In the genomic region with DNA sequence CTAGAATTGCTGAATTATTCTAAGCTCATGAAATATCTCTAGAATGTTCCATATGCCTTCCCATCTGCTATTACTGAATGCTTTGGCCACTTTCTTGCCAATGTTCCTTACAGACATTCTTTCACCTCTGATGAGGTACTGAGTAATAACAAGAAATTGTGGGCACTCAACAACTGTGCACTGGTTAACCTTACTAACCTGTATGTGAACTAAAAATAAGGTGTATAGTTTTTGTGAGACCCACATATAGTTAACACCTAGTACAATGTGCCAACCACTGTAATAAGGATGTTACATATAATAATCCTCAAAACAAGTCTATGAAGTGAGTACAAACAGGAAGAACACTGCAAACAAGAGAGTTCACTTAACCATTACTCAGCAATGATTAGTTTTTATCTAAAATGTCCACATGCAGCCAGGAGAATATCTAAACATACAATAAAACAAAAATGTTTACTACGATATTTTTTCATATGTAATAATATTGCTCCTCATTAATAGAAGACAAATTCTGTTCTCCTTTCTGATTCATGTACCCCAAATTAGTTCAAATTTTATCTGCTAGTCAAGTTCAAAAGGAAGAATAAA, we compare ENCODE assay signal across 1 cellular context.
TF ChIP-seq lines count a peak whose summit lies in the region.

No MANE protein-coding gene starts in this region.

TF ChIP-seq in WTC11, 78 proteins besides CTCF, POLR2A, EP300 and RAD21 (continued from another document):
- TF ChIP-seq, protein P1, sequence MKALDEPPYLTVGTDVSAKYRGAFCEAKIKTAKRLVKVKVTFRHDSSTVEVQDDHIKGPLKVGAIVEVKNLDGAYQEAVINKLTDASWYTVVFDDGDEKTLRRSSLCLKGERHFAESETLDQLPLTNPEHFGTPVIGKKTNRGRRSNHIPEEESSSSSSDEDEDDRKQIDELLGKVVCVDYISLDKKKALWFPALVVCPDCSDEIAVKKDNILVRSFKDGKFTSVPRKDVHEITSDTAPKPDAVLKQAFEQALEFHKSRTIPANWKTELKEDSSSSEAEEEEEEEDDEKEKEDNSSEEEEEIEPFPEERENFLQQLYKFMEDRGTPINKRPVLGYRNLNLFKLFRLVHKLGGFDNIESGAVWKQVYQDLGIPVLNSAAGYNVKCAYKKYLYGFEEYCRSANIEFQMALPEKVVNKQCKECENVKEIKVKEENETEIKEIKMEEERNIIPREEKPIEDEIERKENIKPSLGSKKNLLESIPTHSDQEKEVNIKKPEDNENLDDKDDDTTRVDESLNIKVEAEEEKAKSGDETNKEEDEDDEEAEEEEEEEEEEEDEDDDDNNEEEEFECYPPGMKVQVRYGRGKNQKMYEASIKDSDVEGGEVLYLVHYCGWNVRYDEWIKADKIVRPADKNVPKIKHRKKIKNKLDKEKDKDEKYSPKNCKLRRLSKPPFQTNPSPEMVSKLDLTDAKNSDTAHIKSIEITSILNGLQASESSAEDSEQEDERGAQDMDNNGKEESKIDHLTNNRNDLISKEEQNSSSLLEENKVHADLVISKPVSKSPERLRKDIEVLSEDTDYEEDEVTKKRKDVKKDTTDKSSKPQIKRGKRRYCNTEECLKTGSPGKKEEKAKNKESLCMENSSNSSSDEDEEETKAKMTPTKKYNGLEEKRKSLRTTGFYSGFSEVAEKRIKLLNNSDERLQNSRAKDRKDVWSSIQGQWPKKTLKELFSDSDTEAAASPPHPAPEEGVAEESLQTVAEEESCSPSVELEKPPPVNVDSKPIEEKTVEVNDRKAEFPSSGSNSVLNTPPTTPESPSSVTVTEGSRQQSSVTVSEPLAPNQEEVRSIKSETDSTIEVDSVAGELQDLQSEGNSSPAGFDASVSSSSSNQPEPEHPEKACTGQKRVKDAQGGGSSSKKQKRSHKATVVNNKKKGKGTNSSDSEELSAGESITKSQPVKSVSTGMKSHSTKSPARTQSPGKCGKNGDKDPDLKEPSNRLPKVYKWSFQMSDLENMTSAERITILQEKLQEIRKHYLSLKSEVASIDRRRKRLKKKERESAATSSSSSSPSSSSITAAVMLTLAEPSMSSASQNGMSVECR (CRISPR knock-in tag; IDR thresholded peaks at IDR 0.05; ENCODE audit: borderline replicate concordance) = no peak
- TF ChIP-seq, protein P2, sequence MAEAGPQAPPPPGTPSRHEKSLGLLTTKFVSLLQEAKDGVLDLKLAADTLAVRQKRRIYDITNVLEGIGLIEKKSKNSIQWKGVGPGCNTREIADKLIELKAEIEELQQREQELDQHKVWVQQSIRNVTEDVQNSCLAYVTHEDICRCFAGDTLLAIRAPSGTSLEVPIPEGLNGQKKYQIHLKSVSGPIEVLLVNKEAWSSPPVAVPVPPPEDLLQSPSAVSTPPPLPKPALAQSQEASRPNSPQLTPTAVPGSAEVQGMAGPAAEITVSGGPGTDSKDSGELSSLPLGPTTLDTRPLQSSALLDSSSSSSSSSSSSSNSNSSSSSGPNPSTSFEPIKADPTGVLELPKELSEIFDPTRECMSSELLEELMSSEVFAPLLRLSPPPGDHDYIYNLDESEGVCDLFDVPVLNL (CRISPR knock-in tag; IDR thresholded peaks at IDR 0.05; ENCODE audit: borderline replicate concordance, low read depth) = no peak
- TF ChIP-seq ZNF416 (CRISPR knock-in tag; IDR thresholded peaks at IDR 0.05) = no peak
TF ChIP-seq in WTC11: peak in this region for 0.
